ENCODE assay signal across 1 cellular context in the genomic region with DNA sequence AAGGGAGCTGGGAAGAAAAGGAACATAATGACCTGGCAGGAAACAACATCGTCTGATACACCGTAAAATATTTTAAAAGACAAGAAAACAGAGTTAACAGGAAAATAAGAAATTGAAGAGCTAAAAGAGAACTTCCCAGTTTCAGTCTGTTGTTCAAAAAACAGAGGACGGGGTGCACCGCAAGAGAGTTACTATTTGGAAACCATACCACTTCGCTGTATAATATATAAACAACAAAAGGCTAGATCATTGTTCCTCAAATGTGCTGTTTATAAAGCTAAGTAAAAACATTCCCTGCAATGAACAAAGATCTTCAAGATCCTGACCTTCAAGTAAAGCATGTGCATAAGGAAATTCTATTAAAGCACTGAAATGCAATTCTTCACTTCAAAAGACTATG.
TF ChIP-seq lines count a peak whose summit lies in the region.

No MANE protein-coding gene starts in this region.

TF ChIP-seq in H1, 55 proteins besides CTCF, POLR2A, EP300 and RAD21 (continued from another document):
- TF ChIP-seq, protein P1, sequence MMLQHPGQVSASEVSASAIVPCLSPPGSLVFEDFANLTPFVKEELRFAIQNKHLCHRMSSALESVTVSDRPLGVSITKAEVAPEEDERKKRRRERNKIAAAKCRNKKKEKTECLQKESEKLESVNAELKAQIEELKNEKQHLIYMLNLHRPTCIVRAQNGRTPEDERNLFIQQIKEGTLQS (IDR thresholded peaks at IDR 0.05; ENCODE audit: insufficient read depth, low read depth, low read length): no peak
- no peak for TF ChIP-seq TBP (IDR thresholded peaks at IDR 0.05; ENCODE audit: low read depth, low read length)
- TF ChIP-seq SRF (IDR thresholded peaks at IDR 0.05; ENCODE audit: low read depth, low read length): no peak
- TF ChIP-seq, protein P2, sequence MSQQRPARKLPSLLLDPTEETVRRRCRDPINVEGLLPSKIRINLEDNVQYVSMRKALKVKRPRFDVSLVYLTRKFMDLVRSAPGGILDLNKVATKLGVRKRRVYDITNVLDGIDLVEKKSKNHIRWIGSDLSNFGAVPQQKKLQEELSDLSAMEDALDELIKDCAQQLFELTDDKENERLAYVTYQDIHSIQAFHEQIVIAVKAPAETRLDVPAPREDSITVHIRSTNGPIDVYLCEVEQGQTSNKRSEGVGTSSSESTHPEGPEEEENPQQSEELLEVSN (IDR thresholded peaks at IDR 0.05): no peak
- no peak for TF ChIP-seq NANOG (IDR thresholded peaks at IDR 0.05; ENCODE audit: insufficient read depth, low read depth, low read length, poor library complexity, severe bottlenecking)
- no peak for TF ChIP-seq MAFK (IDR thresholded peaks at IDR 0.05; ENCODE audit: low read depth, low read length)
- no peak for TF ChIP-seq TAF7 (optimal IDR thresholded peaks at IDR 0.05; ENCODE audit: borderline replicate concordance, low read depth, low read length)
- TF ChIP-seq EZH2 (IDR thresholded peaks at IDR 0.05; ENCODE audit: low read depth, low read length, severe bottlenecking): no peak
- TF ChIP-seq, protein P3, sequence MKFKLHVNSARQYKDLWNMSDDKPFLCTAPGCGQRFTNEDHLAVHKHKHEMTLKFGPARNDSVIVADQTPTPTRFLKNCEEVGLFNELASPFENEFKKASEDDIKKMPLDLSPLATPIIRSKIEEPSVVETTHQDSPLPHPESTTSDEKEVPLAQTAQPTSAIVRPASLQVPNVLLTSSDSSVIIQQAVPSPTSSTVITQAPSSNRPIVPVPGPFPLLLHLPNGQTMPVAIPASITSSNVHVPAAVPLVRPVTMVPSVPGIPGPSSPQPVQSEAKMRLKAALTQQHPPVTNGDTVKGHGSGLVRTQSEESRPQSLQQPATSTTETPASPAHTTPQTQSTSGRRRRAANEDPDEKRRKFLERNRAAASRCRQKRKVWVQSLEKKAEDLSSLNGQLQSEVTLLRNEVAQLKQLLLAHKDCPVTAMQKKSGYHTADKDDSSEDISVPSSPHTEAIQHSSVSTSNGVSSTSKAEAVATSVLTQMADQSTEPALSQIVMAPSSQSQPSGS (IDR thresholded peaks at IDR 0.05; ENCODE audit: low read length): no peak
- TF ChIP-seq SIN3A (conservative IDR thresholded peaks at IDR 0.05 in 1 of 2, IDR thresholded peaks at IDR 0.05 in 1 of 2; ENCODE audit: low read depth in 1 of 2, low read length in 2 of 2): no peak
- TF ChIP-seq SIRT6 (IDR thresholded peaks at IDR 0.05; ENCODE audit: low read length): no peak
- no peak for TF ChIP-seq BCL11A (IDR thresholded peaks at IDR 0.05; ENCODE audit: low read depth in 2 of 2, low read length in 2 of 2)
- no peak for TF ChIP-seq BACH1 (IDR thresholded peaks at IDR 0.05; ENCODE audit: low read length)
- no peak for TF ChIP-seq ZNF274 (IDR thresholded peaks at IDR 0.05; ENCODE audit: borderline replicate concordance, extremely low read depth, low read length)
- TF ChIP-seq JUND (IDR thresholded peaks at IDR 0.05; ENCODE audit: low read length): no peak
- no peak for TF ChIP-seq TAF1 (IDR thresholded peaks at IDR 0.05; ENCODE audit: low read depth, low read length)
TF ChIP-seq in H1: peak in this region for 0.
